ENCODE assay signal across 9 cellular contexts in genomic region chrY:14525315-14525714, GRCh38. TPM values are rescaled to one million over a fixed set of nuclear protein-coding genes. Genes with fewer than 3 reads are reported as not detected.
DNase-seq lines count a peak whose midpoint lies in the region; ATAC-seq and TF ChIP-seq lines count a peak whose summit lies in the region.
"Had no signal": no experiment of that assay in that cellular context is flagged by ENCODE, and none has a peak within 500 bp of the region (broad histone marks: within the 10 kb centered on the region; RNA-seq: fewer than 3 reads in every experiment).

No MANE protein-coding gene starts in this region.

- DNase-seq in AG04449 (ENCODE audit: low read depth, low spot score) (no peak), GM10248 (ENCODE audit: extremely low spot score) (peak; percentile 3), iPS-NIHi11 (ENCODE audit: low spot score) (peak; percentile 1), GF-D8 (lab: John Stamatoyannopoulos, UW) (no peak), hepatic stellate cell (ENCODE audit: low spot score) (no peak)
- no peak for DNase-seq in activated T-helper 1 cell treated with anti-CD3 and anti-CD28 coated beads, Interleukin-12 subunit alpha, Interleukin-12 subunit beta, Interleukin-2, Interleukin-4 antibody, amounts not matched to agents 30 ng/mL and 10 ng/mL and 1 ng/mL, durations not matched to agents 14 hours and 24 hours and 36 hours (ENCODE audit: low spot score)
- no peak for DNase-seq in NK-92 treated with Interleukin-12 subunit alpha and Interleukin-12 subunit beta, amount 100 ng/mL, for 24 hours (lab: John Stamatoyannopoulos, UW)
- DNase-seq: left cardiac atrium had no signal

- no peak overlapping the region for H3K27ac Mint-ChIP-seq in activated T-helper 1 cell treated with anti-CD3 and anti-CD28 coated beads, Interleukin-12 subunit alpha, Interleukin-12 subunit beta, Interleukin-2, Interleukin-4 antibody, amounts not matched to agents 30 ng/mL and 10 ng/mL and 1 ng/mL, durations not matched to agents 14 hours and 24 hours and 36 hours

- ATAC-seq in GM21576 (IDR thresholded peaks at IDR 0.05; ENCODE audit: unreplicated experiment), result no peak

- H3K27me3 Mint-ChIP-seq in activated T-helper 1 cell treated with anti-CD3 and anti-CD28 coated beads, Interleukin-12 subunit alpha, Interleukin-12 subunit beta, Interleukin-2, Interleukin-4 antibody, amounts not matched to agents 30 ng/mL and 10 ng/mL and 1 ng/mL, durations not matched to agents 14 hours and 24 hours and 36 hours (ENCODE audit: insufficient read depth), result peaks cover 9% of the 10 kb centered on the region

- no peaks in the 10 kb centered on the region for H3K36me3 Mint-ChIP-seq in activated T-helper 1 cell treated with anti-CD3 and anti-CD28 coated beads, Interleukin-12 subunit alpha, Interleukin-12 subunit beta, Interleukin-2, Interleukin-4 antibody, amounts not matched to agents 30 ng/mL and 10 ng/mL and 1 ng/mL, durations not matched to agents 14 hours and 24 hours and 36 hours (ENCODE audit: low read depth)

- H3K4me3 Mint-ChIP-seq in activated T-helper 1 cell treated with anti-CD3 and anti-CD28 coated beads, Interleukin-12 subunit alpha, Interleukin-12 subunit beta, Interleukin-2, Interleukin-4 antibody, amounts not matched to agents 30 ng/mL and 10 ng/mL and 1 ng/mL, durations not matched to agents 14 hours and 24 hours and 36 hours, result peak overlapping the region; percentile 37

- CTCF ChIA-PET in AG04449 (lab: Yijun Ruan, JAX) (no interaction called here), GM10248 (lab: Yijun Ruan, JAX) (no interaction called here)

- no peak for TF ChIP-seq CTCF in AG04449 (IDR thresholded peaks at IDR 0.05; ENCODE audit: insufficient read depth, low read length, missing control alignments)
- TF ChIP-seq CTCF in GM10248 (IDR thresholded peaks at IDR 0.05; ENCODE audit: control extremely low read depth, extremely low read depth, low read depth, missing control alignments), result no peak

- POLR2A ChIA-PET in AG04449 (lab: Yijun Ruan, JAX) (no interaction called here), GM10248 (lab: Yijun Ruan, JAX) (interaction anchor here (0.6 kb wide), 1 partner anchor 267 kb away, joined by 4 read pairs; no protein-coding TSS in a partner anchor)

- intact Hi-C loops in activated T-helper 1 cell treated with anti-CD3 and anti-CD28 coated beads, Interleukin-12 subunit alpha, Interleukin-12 subunit beta, Interleukin-2, Interleukin-4 antibody, amounts not matched to agents 30 ng/mL and 10 ng/mL and 1 ng/mL, durations not matched to agents 14 hours and 24 hours and 36 hours (cut with micrococcal nuclease), result loop anchor here (10.0 kb wide), 1 partner anchor 181 kb away; no protein-coding TSS in a partner anchor

- no peaks in the 10 kb centered on the region for H3K4me1 Mint-ChIP-seq in activated T-helper 1 cell treated with anti-CD3 and anti-CD28 coated beads, Interleukin-12 subunit alpha, Interleukin-12 subunit beta, Interleukin-2, Interleukin-4 antibody, amounts not matched to agents 30 ng/mL and 10 ng/mL and 1 ng/mL, durations not matched to agents 14 hours and 24 hours and 36 hours (ENCODE audit: low read depth)

- peak overlapping the region; percentile 68 for H3K4me3 ChIP-seq in AG04449 (ENCODE audit: low read depth, low read length)

- H3K9me3 Mint-ChIP-seq in activated T-helper 1 cell treated with anti-CD3 and anti-CD28 coated beads, Interleukin-12 subunit alpha, Interleukin-12 subunit beta, Interleukin-2, Interleukin-4 antibody, amounts not matched to agents 30 ng/mL and 10 ng/mL and 1 ng/mL, durations not matched to agents 14 hours and 24 hours and 36 hours, result no peaks in the 10 kb centered on the region

RNA-seq across cellular contexts. Expression of gene NLGN4Y, which starts 1.0 kb away (rescaled TPM):
- 0.62 and 0.96 TPM in 2 replicates for total RNA-seq in activated T-helper 1 cell treated with anti-CD3 and anti-CD28 coated beads, Interleukin-12 subunit alpha, Interleukin-12 subunit beta, Interleukin-2, Interleukin-4 antibody, amounts not matched to agents 30 ng/mL and 10 ng/mL and 1 ng/mL, durations not matched to agents 14 hours and 24 hours and 36 hours

Comparison
In these comparisons a context has a peak if more than half of its experiments do, and no peak if none do; other contexts are left out.
1. DNase-seq: peak in GM10248 (single experiment) and iPS-NIHi11 (single experiment); none in AG04449 (single experiment), activated T-helper 1 cell treated with anti-CD3 and anti-CD28 coated beads, Interleukin-12 subunit alpha, Interleukin-12 subunit beta, Interleukin-2, Interleukin-4 antibody, amounts not matched to agents 30 ng/mL and 10 ng/mL and 1 ng/mL, durations not matched to agents 14 hours and 24 hours and 36 hours (single experiment), NK-92 treated with Interleukin-12 subunit alpha and Interleukin-12 subunit beta, amount 100 ng/mL, for 24 hours (single experiment), GF-D8 (single experiment) and hepatic stellate cell (single experiment).